Comparison of ENCODE assay signal across 9 cellular contexts in genomic region chr2:237697586-237698337, GRCh38.
DNase-seq lines count a peak whose midpoint lies in the region; ATAC-seq, FAIRE-seq and TF ChIP-seq lines count a peak whose summit lies in the region.
"Had no signal": no experiment of that assay in that cellular context is flagged by ENCODE, and none has a peak within 500 bp of the region (broad histone marks: within the 10 kb centered on the region; RNA-seq: fewer than 3 reads in every experiment).

No MANE protein-coding gene starts in this region.

- WGBS in suprapubic skin: 47% methylated on average over 13 of the region's 13 CpGs

- dilution Hi-C loops in keratinocyte (cut with MboI; ENCODE audit: extremely low pct_ligation_motif_present, low sequenced_read_pairs): no loop called here

- peaks cover 37% of the 10 kb centered on the region for H3K36me3 Mint-ChIP-seq in activated CD4-positive, alpha-beta T cell treated with anti-CD3 and anti-CD28 coated beads, Interleukin-2, amount 10 ng/mL, durations not matched to agents 24 days and 14 days (ENCODE audit: low read depth)
- H3K36me3 Mint-ChIP-seq in activated CD8-positive, alpha-beta T cell treated with anti-CD3 and anti-CD28 coated beads, Interleukin-2, amount 10 ng/mL, durations not matched to agents 7 days and 5 days (ENCODE audit: low read depth): peaks cover 36% of the 10 kb centered on the region

- H2AFZ ChIP-seq in keratinocyte (ENCODE audit: control insufficient read depth, low read length): no peak overlapping the region

- TF ChIP-seq EP300 in suprapubic skin (IDR thresholded peaks at IDR 0.05): no peak

- peak; percentile 79 for DNase-seq in activated CD4-positive, alpha-beta T cell treated with anti-CD3 and anti-CD28 coated beads, Interleukin-2, amount 10 ng/mL, durations not matched to agents 24 days and 14 days
- DNase-seq in activated CD4-positive, alpha-beta T cell treated with anti-CD3 and anti-CD28 coated beads for 4 hours: no peak
- DNase-seq in activated CD8-positive, alpha-beta T cell treated with anti-CD3 and anti-CD28 coated beads, Interleukin-2, amount 10 ng/mL, durations not matched to agents 7 days and 5 days: no peak
- DNase-seq in keratinocyte (ENCODE audit: low read depth, low spot score) (no peak), suprapubic skin (ENCODE audit: low spot score in 2 of 2) (peak in 1 of 2 donors; percentile 49)
- DNase-seq: dorsolateral prefrontal cortex had no signal

- H3K27ac Mint-ChIP-seq in activated CD4-positive, alpha-beta T cell treated with anti-CD3 and anti-CD28 coated beads, Interleukin-2, amount 10 ng/mL, durations not matched to agents 24 days and 14 days: peak overlapping the region; percentile 99
- H3K27ac Mint-ChIP-seq in activated CD8-positive, alpha-beta T cell treated with anti-CD3 and anti-CD28 coated beads, Interleukin-2, amount 10 ng/mL, durations not matched to agents 7 days and 5 days: peak overlapping the region; percentile 93

- peak; percentile 6 for ATAC-seq in activated CD8-positive, alpha-beta T cell treated with anti-CD3 and anti-CD28 coated beads, Interleukin-2, amount 10 ng/mL, durations not matched to agents 7 days and 5 days
- no peak for ATAC-seq in HG02610 (IDR thresholded peaks at IDR 0.05; ENCODE audit: unreplicated experiment)
- no peak for ATAC-seq in GM21737 (IDR thresholded peaks at IDR 0.05; ENCODE audit: unreplicated experiment)
- ATAC-seq in GM19324 (IDR thresholded peaks at IDR 0.05; ENCODE audit: low FRiP score, unreplicated experiment): no peak

- H3K27me3 ChIP-seq in keratinocyte (ENCODE audit: control insufficient read depth, extremely low read depth, insufficient read depth, low read length) (no peaks in the 10 kb centered on the region), suprapubic skin (no peaks in the 10 kb centered on the region)
- H3K27me3 ChIP-seq: dorsolateral prefrontal cortex had no signal

- peak overlapping the region; percentile 99 for H3K4me3 Mint-ChIP-seq in activated CD4-positive, alpha-beta T cell treated with anti-CD3 and anti-CD28 coated beads, Interleukin-2, amount 10 ng/mL, durations not matched to agents 24 days and 14 days
- peak overlapping the region; percentile 93 for H3K4me3 Mint-ChIP-seq in activated CD8-positive, alpha-beta T cell treated with anti-CD3 and anti-CD28 coated beads, Interleukin-2, amount 10 ng/mL, durations not matched to agents 7 days and 5 days

- no peak for FAIRE-seq in keratinocyte (lab: Jason Lieb, UNC)

- no peaks in the 10 kb centered on the region for H3K9me3 Mint-ChIP-seq in activated CD4-positive, alpha-beta T cell treated with anti-CD3 and anti-CD28 coated beads, Interleukin-2, amount 10 ng/mL, durations not matched to agents 24 days and 14 days
- no peaks in the 10 kb centered on the region for H3K9me3 Mint-ChIP-seq in activated CD8-positive, alpha-beta T cell treated with anti-CD3 and anti-CD28 coated beads, Interleukin-2, amount 10 ng/mL, durations not matched to agents 7 days and 5 days (ENCODE audit: insufficient read depth)

- POLR2A ChIA-PET in activated CD8-positive, alpha-beta T cell treated with anti-CD3 and anti-CD28 coated beads, Interleukin-2, amount 10 ng/mL, durations not matched to agents 7 days and 5 days (lab: Charles Lee): interaction anchor here (1.4 to 3.4 kb wide), 2 partner anchors 10 to 26 kb away, joined by 4 to 42 read pairs; no protein-coding TSS in a partner anchor

- H3K36me3 ChIP-seq in keratinocyte (ENCODE audit: control insufficient read depth in 2 of 2, extremely low read depth in 1 of 2, insufficient read depth in 2 of 2, low read length in 2 of 2) (peaks cover 6 to 28% of the 10 kb centered on the region in 2 experiments), suprapubic skin (no peaks in the 10 kb centered on the region)

- peaks cover 61% of the 10 kb centered on the region for H4K20me1 ChIP-seq in keratinocyte (ENCODE audit: control insufficient read depth, extremely low read depth, insufficient read depth, low read length)

- peaks cover 20% of the 10 kb centered on the region for H3K9me1 ChIP-seq in keratinocyte (ENCODE audit: control insufficient read depth, extremely low read depth, insufficient read depth, low read length)

- peaks cover 82% of the 10 kb centered on the region for H3K4me1 Mint-ChIP-seq in activated CD4-positive, alpha-beta T cell treated with anti-CD3 and anti-CD28 coated beads, Interleukin-2, amount 10 ng/mL, durations not matched to agents 24 days and 14 days
- peaks cover 74% of the 10 kb centered on the region for H3K4me1 Mint-ChIP-seq in activated CD8-positive, alpha-beta T cell treated with anti-CD3 and anti-CD28 coated beads, Interleukin-2, amount 10 ng/mL, durations not matched to agents 7 days and 5 days (ENCODE audit: low read depth)

- H3K79me2 ChIP-seq in keratinocyte (ENCODE audit: control insufficient read depth, insufficient read depth, low read length): peaks cover 89% of the 10 kb centered on the region

- H3K9ac ChIP-seq in keratinocyte (ENCODE audit: control insufficient read depth, extremely low read depth, insufficient read depth, low read length): peak overlapping the region; percentile 26

- intact Hi-C loops in activated CD4-positive, alpha-beta T cell treated with anti-CD3 and anti-CD28 coated beads, Interleukin-2, amount 10 ng/mL, durations not matched to agents 24 days and 14 days (cut with micrococcal nuclease): loop anchor here (5.0 to 10.0 kb wide), 3 partner anchors 365 to 1153 kb away; partner anchors contain the start of genes ASB1 and SCLY

- TF ChIP-seq POLR2A in suprapubic skin (IDR thresholded peaks at IDR 0.05): no peak

- CTCF ChIA-PET in activated CD8-positive, alpha-beta T cell treated with anti-CD3 and anti-CD28 coated beads, Interleukin-2, amount 10 ng/mL, durations not matched to agents 7 days and 5 days (lab: Charles Lee): interaction anchor here (1.0 to 4.1 kb wide), 11 partner anchors 10 to 126 kb away, joined by 3 to 64 read pairs (median 8); no protein-coding TSS in a partner anchor

- H3K27me3 Mint-ChIP-seq in activated CD4-positive, alpha-beta T cell treated with anti-CD3 and anti-CD28 coated beads, Interleukin-2, amount 10 ng/mL, durations not matched to agents 24 days and 14 days: no peaks in the 10 kb centered on the region
- no peaks in the 10 kb centered on the region for H3K27me3 Mint-ChIP-seq in activated CD8-positive, alpha-beta T cell treated with anti-CD3 and anti-CD28 coated beads, Interleukin-2, amount 10 ng/mL, durations not matched to agents 7 days and 5 days (ENCODE audit: low read depth)

- H3K4me3 ChIP-seq in keratinocyte (ENCODE audit: control insufficient read depth in 2 of 3, extremely low read depth in 1 of 3, insufficient read depth in 2 of 3, low read depth in 1 of 3, low read length in 3 of 3) (peak overlapping the region in 2 of 3 experiments; percentile 5 to 40), suprapubic skin (no peak overlapping the region)
- H3K4me3 ChIP-seq: dorsolateral prefrontal cortex had no signal

- H3K4me1 ChIP-seq in keratinocyte (ENCODE audit: control insufficient read depth, extremely low read depth, insufficient read depth, low read length) (peaks cover 72% of the 10 kb centered on the region), suprapubic skin (peaks cover 97% of the 10 kb centered on the region)

- TF ChIP-seq CTCF in keratinocyte (optimal IDR thresholded peaks at IDR 0.05 in 1 of 3, IDR thresholded peaks at IDR 0.05 in 1 of 3, conservative IDR thresholded peaks at IDR 0.05 in 1 of 3; ENCODE audit: extremely low read depth in 1 of 3, insufficient read depth in 2 of 3, low read length in 3 of 3) (no peak), suprapubic skin (IDR thresholded peaks at IDR 0.05) (no peak)

- peak overlapping the region; percentile 54 for H3K27ac ChIP-seq in keratinocyte (ENCODE audit: control insufficient read depth, insufficient read depth, low read length)
- peak overlapping the region; percentile 36 for H3K27ac ChIP-seq in suprapubic skin

- H3K9me3 ChIP-seq in keratinocyte (ENCODE audit: control insufficient read depth, low read depth, low read length) (no peaks in the 10 kb centered on the region), suprapubic skin (no peaks in the 10 kb centered on the region)

- H3K4me2 ChIP-seq in keratinocyte (ENCODE audit: control insufficient read depth, extremely low read depth, insufficient read depth, low read depth, low read length): peak overlapping the region; percentile 90
